Comparison of ENCODE assay signal across 2 cellular contexts in the genomic region with DNA sequence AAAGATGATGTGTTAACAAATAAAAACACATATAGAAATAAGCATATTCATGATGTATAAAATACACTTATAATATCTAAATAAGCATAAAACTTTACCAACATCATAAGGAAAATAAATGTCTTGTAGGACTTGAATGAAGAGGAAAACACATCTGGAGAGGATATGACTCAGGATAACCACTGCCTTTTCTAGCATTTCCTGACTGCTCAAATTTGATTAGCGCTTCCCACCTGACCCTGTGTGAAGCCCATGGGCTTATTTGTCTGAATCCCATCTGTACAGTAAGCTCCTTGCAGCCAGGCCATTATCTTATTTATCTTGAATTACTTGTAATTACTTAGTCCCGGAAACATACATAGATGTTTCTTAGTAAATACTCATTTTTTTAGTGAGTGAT.
TF ChIP-seq lines count a peak whose summit lies in the region.

No MANE protein-coding gene starts in this region.

TF ChIP-seq in PFSK-1, 5 proteins besides CTCF, POLR2A, EP300 and RAD21 (continued from another document):
- TF ChIP-seq POLR2AphosphoS5 (IDR thresholded peaks at IDR 0.05; ENCODE audit: low read depth, low read length), result peak; percentile 61; the same call in 1 of the 2 replicates
- TF ChIP-seq, protein P1, sequence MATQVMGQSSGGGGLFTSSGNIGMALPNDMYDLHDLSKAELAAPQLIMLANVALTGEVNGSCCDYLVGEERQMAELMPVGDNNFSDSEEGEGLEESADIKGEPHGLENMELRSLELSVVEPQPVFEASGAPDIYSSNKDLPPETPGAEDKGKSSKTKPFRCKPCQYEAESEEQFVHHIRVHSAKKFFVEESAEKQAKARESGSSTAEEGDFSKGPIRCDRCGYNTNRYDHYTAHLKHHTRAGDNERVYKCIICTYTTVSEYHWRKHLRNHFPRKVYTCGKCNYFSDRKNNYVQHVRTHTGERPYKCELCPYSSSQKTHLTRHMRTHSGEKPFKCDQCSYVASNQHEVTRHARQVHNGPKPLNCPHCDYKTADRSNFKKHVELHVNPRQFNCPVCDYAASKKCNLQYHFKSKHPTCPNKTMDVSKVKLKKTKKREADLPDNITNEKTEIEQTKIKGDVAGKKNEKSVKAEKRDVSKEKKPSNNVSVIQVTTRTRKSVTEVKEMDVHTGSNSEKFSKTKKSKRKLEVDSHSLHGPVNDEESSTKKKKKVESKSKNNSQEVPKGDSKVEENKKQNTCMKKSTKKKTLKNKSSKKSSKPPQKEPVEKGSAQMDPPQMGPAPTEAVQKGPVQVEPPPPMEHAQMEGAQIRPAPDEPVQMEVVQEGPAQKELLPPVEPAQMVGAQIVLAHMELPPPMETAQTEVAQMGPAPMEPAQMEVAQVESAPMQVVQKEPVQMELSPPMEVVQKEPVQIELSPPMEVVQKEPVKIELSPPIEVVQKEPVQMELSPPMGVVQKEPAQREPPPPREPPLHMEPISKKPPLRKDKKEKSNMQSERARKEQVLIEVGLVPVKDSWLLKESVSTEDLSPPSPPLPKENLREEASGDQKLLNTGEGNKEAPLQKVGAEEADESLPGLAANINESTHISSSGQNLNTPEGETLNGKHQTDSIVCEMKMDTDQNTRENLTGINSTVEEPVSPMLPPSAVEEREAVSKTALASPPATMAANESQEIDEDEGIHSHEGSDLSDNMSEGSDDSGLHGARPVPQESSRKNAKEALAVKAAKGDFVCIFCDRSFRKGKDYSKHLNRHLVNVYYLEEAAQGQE (IDR thresholded peaks at IDR 0.05; ENCODE audit: insufficient read depth in 1 of 2, low read depth in 2 of 2, low read length in 2 of 2), result 0 out of 4 replicates have a peak, but pooled peaks of 1 of the 2 experiments have one; percentile 60
- no peak for TF ChIP-seq FOXP2 (optimal IDR thresholded peaks at IDR 0.05; ENCODE audit: borderline replicate concordance, extremely low read depth, extremely low read length, insufficient read depth)

TF ChIP-seq in GM23338, 12 proteins besides CTCF, POLR2A, EP300 and RAD21 (continued from another document):
- TF ChIP-seq, protein P2, sequence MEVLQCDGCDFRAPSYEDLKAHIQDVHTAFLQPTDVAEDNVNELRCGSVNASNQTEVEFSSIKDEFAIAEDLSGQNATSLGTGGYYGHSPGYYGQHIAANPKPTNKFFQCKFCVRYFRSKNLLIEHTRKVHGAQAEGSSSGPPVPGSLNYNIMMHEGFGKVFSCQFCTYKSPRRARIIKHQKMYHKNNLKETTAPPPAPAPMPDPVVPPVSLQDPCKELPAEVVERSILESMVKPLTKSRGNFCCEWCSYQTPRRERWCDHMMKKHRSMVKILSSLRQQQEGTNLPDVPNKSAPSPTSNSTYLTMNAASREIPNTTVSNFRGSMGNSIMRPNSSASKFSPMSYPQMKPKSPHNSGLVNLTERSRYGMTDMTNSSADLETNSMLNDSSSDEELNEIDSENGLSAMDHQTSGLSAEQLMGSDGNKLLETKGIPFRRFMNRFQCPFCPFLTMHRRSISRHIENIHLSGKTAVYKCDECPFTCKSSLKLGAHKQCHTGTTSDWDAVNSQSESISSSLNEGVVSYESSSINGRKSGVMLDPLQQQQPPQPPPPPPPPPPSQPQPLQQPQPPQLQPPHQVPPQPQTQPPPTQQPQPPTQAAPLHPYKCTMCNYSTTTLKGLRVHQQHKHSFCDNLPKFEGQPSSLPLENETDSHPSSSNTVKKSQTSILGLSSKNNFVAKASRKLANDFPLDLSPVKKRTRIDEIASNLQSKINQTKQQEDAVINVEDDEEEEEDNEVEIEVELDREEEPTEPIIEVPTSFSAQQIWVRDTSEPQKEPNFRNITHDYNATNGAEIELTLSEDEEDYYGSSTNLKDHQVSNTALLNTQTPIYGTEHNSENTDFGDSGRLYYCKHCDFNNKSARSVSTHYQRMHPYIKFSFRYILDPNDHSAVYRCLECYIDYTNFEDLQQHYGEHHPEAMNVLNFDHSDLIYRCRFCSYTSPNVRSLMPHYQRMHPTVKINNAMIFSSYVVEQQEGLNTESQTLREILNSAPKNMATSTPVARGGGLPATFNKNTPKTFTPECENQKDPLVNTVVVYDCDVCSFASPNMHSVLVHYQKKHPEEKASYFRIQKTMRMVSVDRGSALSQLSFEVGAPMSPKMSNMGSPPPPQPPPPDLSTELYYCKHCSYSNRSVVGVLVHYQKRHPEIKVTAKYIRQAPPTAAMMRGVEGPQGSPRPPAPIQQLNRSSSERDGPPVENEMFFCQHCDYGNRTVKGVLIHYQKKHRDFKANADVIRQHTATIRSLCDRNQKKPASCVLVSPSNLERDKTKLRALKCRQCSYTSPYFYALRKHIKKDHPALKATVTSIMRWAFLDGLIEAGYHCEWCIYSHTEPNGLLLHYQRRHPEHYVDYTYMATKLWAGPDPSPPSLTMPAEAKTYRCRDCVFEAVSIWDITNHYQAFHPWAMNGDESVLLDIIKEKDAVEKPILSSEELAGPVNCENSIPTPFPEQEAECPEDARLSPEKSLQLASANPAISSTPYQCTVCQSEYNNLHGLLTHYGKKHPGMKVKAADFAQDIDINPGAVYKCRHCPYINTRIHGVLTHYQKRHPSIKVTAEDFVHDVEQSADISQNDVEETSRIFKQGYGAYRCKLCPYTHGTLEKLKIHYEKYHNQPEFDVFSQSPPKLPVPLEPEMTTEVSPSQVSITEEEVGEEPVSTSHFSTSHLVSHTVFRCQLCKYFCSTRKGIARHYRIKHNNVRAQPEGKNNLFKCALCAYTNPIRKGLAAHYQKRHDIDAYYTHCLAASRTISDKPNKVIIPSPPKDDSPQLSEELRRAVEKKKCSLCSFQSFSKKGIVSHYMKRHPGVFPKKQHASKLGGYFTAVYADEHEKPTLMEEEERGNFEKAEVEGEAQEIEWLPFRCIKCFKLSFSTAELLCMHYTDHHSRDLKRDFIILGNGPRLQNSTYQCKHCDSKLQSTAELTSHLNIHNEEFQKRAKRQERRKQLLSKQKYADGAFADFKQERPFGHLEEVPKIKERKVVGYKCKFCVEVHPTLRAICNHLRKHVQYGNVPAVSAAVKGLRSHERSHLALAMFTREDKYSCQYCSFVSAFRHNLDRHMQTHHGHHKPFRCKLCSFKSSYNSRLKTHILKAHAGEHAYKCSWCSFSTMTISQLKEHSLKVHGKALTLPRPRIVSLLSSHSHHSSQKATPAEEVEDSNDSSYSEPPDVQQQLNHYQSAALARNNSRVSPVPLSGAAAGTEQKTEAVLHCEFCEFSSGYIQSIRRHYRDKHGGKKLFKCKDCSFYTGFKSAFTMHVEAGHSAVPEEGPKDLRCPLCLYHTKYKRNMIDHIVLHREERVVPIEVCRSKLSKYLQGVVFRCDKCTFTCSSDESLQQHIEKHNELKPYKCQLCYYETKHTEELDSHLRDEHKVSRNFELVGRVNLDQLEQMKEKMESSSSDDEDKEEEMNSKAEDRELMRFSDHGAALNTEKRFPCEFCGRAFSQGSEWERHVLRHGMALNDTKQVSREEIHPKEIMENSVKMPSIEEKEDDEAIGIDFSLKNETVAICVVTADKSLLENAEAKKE (CRISPR knock-in tag; IDR thresholded peaks at IDR 0.05), result no peak
- TF ChIP-seq ZNF114 (CRISPR knock-in tag; IDR thresholded peaks at IDR 0.05), result no peak
- no peak for TF ChIP-seq CREB1 (CRISPR knock-in tag; IDR thresholded peaks at IDR 0.05; ENCODE audit: low read depth)
